Comparison of ENCODE assay signal across 19 cellular contexts in genomic region chr5:146632620-146633019, GRCh38.
DNase-seq lines count a peak whose midpoint lies in the region; ATAC-seq, FAIRE-seq and TF ChIP-seq lines count a peak whose summit lies in the region.
"Had no signal": no experiment of that assay in that cellular context is flagged by ENCODE, and none has a peak within 500 bp of the region (broad histone marks: within the 10 kb centered on the region; RNA-seq: fewer than 3 reads in every experiment).

No MANE protein-coding gene starts in this region.

- H3K56ac ChIP-seq in H1 (replicated peaks; ENCODE audit: insufficient read length, low read depth, low read length): no peak overlapping the region

- TF ChIP-seq EP300 in H1 (IDR thresholded peaks at IDR 0.05; ENCODE audit: borderline replicate concordance in 1 of 2, low read depth in 2 of 2, low read length in 2 of 2): no peak

- peaks cover 5% of the 10 kb centered on the region for H3K27me3 Mint-ChIP-seq in neural progenitor cell (ENCODE audit: insufficient read depth, low read depth)

- no peak overlapping the region for H4K91ac ChIP-seq in H1 (replicated peaks; ENCODE audit: insufficient read length, low read length)

- H3K36me3 Mint-ChIP-seq in neural progenitor cell: no peaks in the 10 kb centered on the region

- no peaks in the 10 kb centered on the region for H3K79me2 ChIP-seq in H1 (ENCODE audit: control insufficient read depth in 1 of 2, insufficient read depth in 2 of 2, low read length in 2 of 2)
- H3K79me2 ChIP-seq in neural progenitor cell (ENCODE audit: low read depth): no peaks in the 10 kb centered on the region

- POLR2A ChIA-PET in H1 (lab: Charles Lee; ENCODE audit: partially characterized antibody): no interaction called here

- no peak overlapping the region for H2BK12ac ChIP-seq in H1 (ENCODE audit: low read depth, low read length)

- DNase-seq in COLO668 (lab: John Stamatoyannopoulos, UW; ENCODE audit: unreplicated experiment) (peak; percentile 35), WERI-Rb-1 (peak; percentile 12), H1 (ENCODE audit: low read depth in 1 of 2, low spot score in 2 of 2) (no peak), neural progenitor cell (ENCODE audit: low spot score) (no peak), retina (no peak)
- no peak for DNase-seq in activated CD8-positive, alpha-beta memory T cell treated with anti-CD3 and anti-CD28 coated beads, Interleukin-2, amount 50 U/mL, for 48 hours
- DNase-seq: BE2C; CD4-positive, alpha-beta memory T cell; DND-41; GDM1; HCEC 1CT had no signal

- no peaks in the 10 kb centered on the region for H3K36me3 ChIP-seq in WERI-Rb-1
- no peaks in the 10 kb centered on the region; a peak in 1 of 8 replicates for H3K36me3 ChIP-seq in H1 (ENCODE audit: control insufficient read depth in 2 of 4, insufficient read depth in 4 of 4, low read length in 3 of 4)
- H3K36me3 ChIP-seq in neural progenitor cell: no peaks in the 10 kb centered on the region
- H3K36me3 ChIP-seq: BE2C had no signal

- no peak overlapping the region for H4K8ac ChIP-seq in H1 (ENCODE audit: extremely low read depth, insufficient read depth, low read length)

- H3K4me3 Mint-ChIP-seq in neural progenitor cell: peak overlapping the region; percentile 5
- H3K4me3 Mint-ChIP-seq: CD4-positive, alpha-beta memory T cell had no signal

- no peaks in the 10 kb centered on the region for H3K9me3 Mint-ChIP-seq in neural progenitor cell

- no peak overlapping the region for H2AK5ac ChIP-seq in H1 (ENCODE audit: low read depth, low read length)

- H2AFZ ChIP-seq in H1 (ENCODE audit: low read length) (no peak overlapping the region), neural progenitor cell (replicated peaks) (no peak overlapping the region)

- H4K5ac ChIP-seq in H1 (ENCODE audit: insufficient read length, low read depth, low read length): no peak overlapping the region

- H3K9ac ChIP-seq in H1 (replicated peaks in 1 of 4; ENCODE audit: extremely low read depth in 1 of 4, low read depth in 3 of 4, low read length in 3 of 4): no peak overlapping the region
- H3K9ac ChIP-seq in neural progenitor cell: no peak overlapping the region

- H3K18ac ChIP-seq in H1 (ENCODE audit: extremely low read depth, low read length): no peak overlapping the region

- H4K20me1 ChIP-seq in H1 (replicated peaks in 1 of 2; ENCODE audit: control insufficient read depth in 1 of 2, insufficient read depth in 2 of 2, low read length in 2 of 2) (no peaks in the 10 kb centered on the region), neural progenitor cell (ENCODE audit: low read depth) (no peaks in the 10 kb centered on the region)

- H2BK20ac ChIP-seq in H1 (ENCODE audit: low read length): no peak overlapping the region

- no peak for TF ChIP-seq CTCF in WERI-Rb-1 (IDR thresholded peaks at IDR 0.05; ENCODE audit: low read depth, low read length)
- TF ChIP-seq CTCF in H1 (IDR thresholded peaks at IDR 0.05; ENCODE audit: control extremely low read depth in 1 of 3, insufficient read depth in 1 of 3, low read depth in 1 of 3, low read length in 3 of 3): no peak
- TF ChIP-seq CTCF in neural progenitor cell (IDR thresholded peaks at IDR 0.05): no peak

- H3F3A ChIP-seq in neural progenitor cell (ENCODE audit: low read depth): peaks cover 4% of the 10 kb centered on the region

- H3K27me3 ChIP-seq in WERI-Rb-1 (ENCODE audit: insufficient read depth, low read depth, severe bottlenecking) (no peaks in the 10 kb centered on the region), H1 (replicated peaks in 1 of 4; ENCODE audit: control insufficient read depth in 3 of 4, extremely low read depth in 1 of 4, insufficient read depth in 3 of 4, low read length in 3 of 4) (no peaks in the 10 kb centered on the region), neural progenitor cell (no peaks in the 10 kb centered on the region)
- H3K27me3 ChIP-seq: BE2C had no signal

- no peak for TF ChIP-seq RAD21 in H1 (IDR thresholded peaks at IDR 0.05 in 1 of 2, conservative IDR thresholded peaks at IDR 0.05 in 1 of 2; ENCODE audit: low read depth in 2 of 2, low read length in 2 of 2)

- H3K27ac ChIP-seq in WERI-Rb-1 (no peak overlapping the region), H1 (ENCODE audit: low read depth, low read length) (no peak overlapping the region), neural progenitor cell (no peak overlapping the region)
- H3K27ac ChIP-seq: A549, C4-2B had no signal

- H3K14ac ChIP-seq in H1 (ENCODE audit: insufficient read length): no peak overlapping the region

- H3K4me3 ChIP-seq in WERI-Rb-1 (ENCODE audit: low read depth, low read length) (no peak overlapping the region), H1 (ENCODE audit: extremely low read depth in 1 of 4, insufficient read depth in 2 of 4, low read depth in 3 of 4, low read length in 4 of 4) (no peak overlapping the region), neural progenitor cell (no peak overlapping the region)
- H3K4me3 ChIP-seq: A549 had no signal

- H3K4me1 Mint-ChIP-seq in neural progenitor cell: peaks cover 21% of the 10 kb centered on the region
- H3K4me1 Mint-ChIP-seq: CD4-positive, alpha-beta memory T cell had no signal

- H2BK15ac ChIP-seq in H1 (ENCODE audit: low read length): no peak overlapping the region

- H2BK120ac ChIP-seq in H1 (replicated peaks; ENCODE audit: low read depth, low read length): no peak overlapping the region

- H3K4me2 ChIP-seq in H1 (ENCODE audit: insufficient read depth in 1 of 2, low read depth in 2 of 2, low read length in 2 of 2) (no peak overlapping the region), neural progenitor cell (no peak overlapping the region)
- H3K4me2 ChIP-seq: A549 had no signal

- ATAC-seq in GM18511 (IDR thresholded peaks at IDR 0.05; ENCODE audit: unreplicated experiment): no peak
- ATAC-seq: A549, HepG2 had no signal

- no peaks in the 10 kb centered on the region; the same call in 1 of the 2 replicates for H3K23me2 ChIP-seq in H1 (ENCODE audit: low read depth, low read length)

- H3K4ac ChIP-seq in H1 (replicated peaks; ENCODE audit: insufficient read length, low read depth, low read length): no peak overlapping the region

- CTCF ChIA-PET in H1 (lab: Charles Lee; ENCODE audit: partially characterized antibody): interaction anchor here (1.3 to 2.2 kb wide), 3 partner anchors 11 to 333 kb away, joined by 4 to 11 read pairs (median 6); no protein-coding TSS in a partner anchor

- TF ChIP-seq POLR2A in H1 (IDR thresholded peaks at IDR 0.05; ENCODE audit: control extremely low read depth in 1 of 2, low read depth in 2 of 2, low read length in 2 of 2): no peak

- H3K9me3 ChIP-seq in WERI-Rb-1 (ENCODE audit: severe bottlenecking) (no peaks in the 10 kb centered on the region), H1 (ENCODE audit: insufficient read depth in 2 of 2, low read depth in 1 of 2, low read length in 1 of 2) (no peaks in the 10 kb centered on the region), neural progenitor cell (ENCODE audit: low read depth) (no peaks in the 10 kb centered on the region)
- H3K9me3 ChIP-seq: A549, BE2C had no signal

- H3K27ac Mint-ChIP-seq in neural progenitor cell: peak overlapping the region; percentile 10
- H3K27ac Mint-ChIP-seq: CD4-positive, alpha-beta memory T cell had no signal

- H3K23ac ChIP-seq in H1 (ENCODE audit: insufficient read length): no peak overlapping the region

- no peaks in the 10 kb centered on the region for H3K79me1 ChIP-seq in H1 (ENCODE audit: low read depth, low read length)

- no peak overlapping the region for H2BK5ac ChIP-seq in H1 (ENCODE audit: low read depth, low read length)

- 92% methylated on average over 3 of the region's 3 CpGs; no CpG with 5 or more reads in 1 of the 2 experiments for WGBS in H1 (ENCODE audit: extremely low coverage in 1 of 2, insufficient coverage in 1 of 2, insufficient read length in 1 of 2, insufficient replicate concordance in 2 of 2, low coverage in 1 of 2, low lambda C conversion rate in 2 of 2, missing lambda C conversion rate in 1 of 2), 2 experiments

- no peak for FAIRE-seq in H1 (lab: Jason Lieb, UNC)
- FAIRE-seq: A549, D721Med, GM12892, GM19239, HepG2, HTR-8/SVneo had no signal

- H3K4me1 ChIP-seq in H1 (replicated peaks in 1 of 4; ENCODE audit: control insufficient read depth in 3 of 4, insufficient read depth in 4 of 4, low read length in 3 of 4) (no peaks in the 10 kb centered on the region), neural progenitor cell (peaks cover 8% of the 10 kb centered on the region)
- H3K4me1 ChIP-seq: A549 had no signal

TF ChIP-seq in H1, 55 proteins besides CTCF, POLR2A, EP300 and RAD21:
- TF ChIP-seq SP2 (IDR thresholded peaks at IDR 0.05; ENCODE audit: low read length) (no peak), NANOG (IDR thresholded peaks at IDR 0.05; ENCODE audit: insufficient read depth, low read depth, low read length, poor library complexity, severe bottlenecking) (no peak), KDM1A (IDR thresholded peaks at IDR 0.05; ENCODE audit: borderline replicate concordance, low read length) (peak; percentile 59; the same call in 1 of the 2 replicates)
- TF ChIP-seq, protein P1, sequence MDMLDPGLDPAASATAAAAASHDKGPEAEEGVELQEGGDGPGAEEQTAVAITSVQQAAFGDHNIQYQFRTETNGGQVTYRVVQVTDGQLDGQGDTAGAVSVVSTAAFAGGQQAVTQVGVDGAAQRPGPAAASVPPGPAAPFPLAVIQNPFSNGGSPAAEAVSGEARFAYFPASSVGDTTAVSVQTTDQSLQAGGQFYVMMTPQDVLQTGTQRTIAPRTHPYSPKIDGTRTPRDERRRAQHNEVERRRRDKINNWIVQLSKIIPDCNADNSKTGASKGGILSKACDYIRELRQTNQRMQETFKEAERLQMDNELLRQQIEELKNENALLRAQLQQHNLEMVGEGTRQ (IDR thresholded peaks at IDR 0.05; ENCODE audit: low read length): no peak

Comparison
In these comparisons a context has a peak if more than half of its experiments do, and no peak if none do; other contexts are left out.
1. DNase-seq: peak in COLO668 (single experiment) and WERI-Rb-1 (single experiment); none in H1 (0 of 2), neural progenitor cell (single experiment), retina (single experiment) and activated CD8-positive, alpha-beta memory T cell treated with anti-CD3 and anti-CD28 coated beads, Interleukin-2, amount 50 U/mL, for 48 hours (single experiment).